In genomic region chr1:154627247-154628121, GRCh38 we compare ENCODE assay signal across 1 cellular context.
TF ChIP-seq lines count a peak whose summit lies in the region.

No MANE protein-coding gene starts in this region.

TF ChIP-seq in HepG2, 621 proteins besides CTCF, POLR2A, EP300 and RAD21 (continued from another document):
- no peak for TF ChIP-seq TRIM22 (IDR thresholded peaks at IDR 0.05)
- TF ChIP-seq ISL2 (CRISPR knock-in tag; IDR thresholded peaks at IDR 0.05): no peak
- TF ChIP-seq WIZ (CRISPR knock-in tag; IDR thresholded peaks at IDR 0.05): no peak
- no peak for TF ChIP-seq ZNF101 (CRISPR knock-in tag; IDR thresholded peaks at IDR 0.05; ENCODE audit: borderline replicate concordance, low read depth)
- 0 out of 2 replicates have a peak, but pooled peaks have one; percentile 26 for TF ChIP-seq ZNF598 (CRISPR knock-in tag; IDR thresholded peaks at IDR 0.05; ENCODE audit: borderline replicate concordance)
- no peak for TF ChIP-seq HIC2 (CRISPR knock-in tag; IDR thresholded peaks at IDR 0.05; ENCODE audit: low read depth)
- TF ChIP-seq TMF1 (CRISPR knock-in tag; IDR thresholded peaks at IDR 0.05; ENCODE audit: low read depth): no peak
- TF ChIP-seq CREM (IDR thresholded peaks at IDR 0.05): peak; percentile 98
- peak; percentile 87 for TF ChIP-seq CREM (CRISPR knock-in tag; IDR thresholded peaks at IDR 0.05)
- no peak for TF ChIP-seq PRDM15 (CRISPR knock-in tag; IDR thresholded peaks at IDR 0.05)
- peak; percentile 47; the same call in 1 of the 2 replicates for TF ChIP-seq CAMTA2 (CRISPR knock-in tag; IDR thresholded peaks at IDR 0.05; ENCODE audit: borderline replicate concordance)
- TF ChIP-seq RNF219 (CRISPR knock-in tag; IDR thresholded peaks at IDR 0.05): no peak
- TF ChIP-seq ZBED4 (CRISPR knock-in tag; IDR thresholded peaks at IDR 0.05; ENCODE audit: borderline replicate concordance): no peak
- TF ChIP-seq MIER3 (CRISPR knock-in tag; IDR thresholded peaks at IDR 0.05; ENCODE audit: borderline replicate concordance): no peak
- TF ChIP-seq RBFOX2 (IDR thresholded peaks at IDR 0.05; ENCODE audit: low read depth, low read length): peak; percentile 82
- TF ChIP-seq ZNF160 (CRISPR knock-in tag; IDR thresholded peaks at IDR 0.05): peak; percentile 63; the same call in 1 of the 2 replicates
- no peak for TF ChIP-seq ZNF235 (CRISPR knock-in tag; IDR thresholded peaks at IDR 0.05; ENCODE audit: borderline replicate concordance)
- TF ChIP-seq CENPT (CRISPR knock-in tag; IDR thresholded peaks at IDR 0.05; ENCODE audit: low read depth): no peak
- TF ChIP-seq CHD2 (IDR thresholded peaks at IDR 0.05; ENCODE audit: low read depth, low read length): no peak
- peak; percentile 52; the same call in 1 of the 2 replicates for TF ChIP-seq ZSCAN22 (CRISPR knock-in tag; IDR thresholded peaks at IDR 0.05)
- no peak for TF ChIP-seq ZBTB25 (CRISPR knock-in tag; IDR thresholded peaks at IDR 0.05)
